In the genomic region with DNA sequence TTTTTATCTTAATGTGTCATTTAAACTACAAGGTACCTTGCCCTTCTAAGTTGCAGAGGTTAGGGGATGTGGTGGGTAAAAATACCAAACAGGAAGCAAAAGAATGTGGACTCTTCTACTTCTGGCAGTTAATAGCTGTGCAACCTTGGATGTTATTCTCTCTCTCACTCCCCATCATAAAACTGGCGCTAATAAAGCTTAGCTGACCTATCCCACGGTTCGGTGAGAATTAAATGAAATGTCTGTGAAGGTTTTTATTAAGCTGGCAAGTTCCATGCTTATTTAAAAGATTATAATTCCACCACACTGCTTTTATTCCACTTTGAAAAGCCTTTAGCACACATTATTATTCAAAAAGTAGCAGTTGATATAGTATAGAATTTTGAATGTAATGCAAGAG, we compare ENCODE assay signal across 33 cellular contexts.
DNase-seq lines count a peak whose midpoint lies in the region; ATAC-seq, FAIRE-seq and TF ChIP-seq lines count a peak whose summit lies in the region.
"Had no signal": no experiment of that assay in that cellular context is flagged by ENCODE, and none has a peak within 500 bp of the region (broad histone marks: within the 10 kb centered on the region; RNA-seq: fewer than 3 reads in every experiment).

No MANE protein-coding gene starts in this region.

- H3K4me1 ChIP-seq in ACC112 (ENCODE audit: control insufficient read depth, insufficient read depth, low read length, unreplicated experiment), result peaks cover 23% of the 10 kb centered on the region
- H3K4me1 ChIP-seq in HEK293 (ENCODE audit: control insufficient read depth, insufficient read depth, low read length), result peaks cover 7% of the 10 kb centered on the region; the same call in 1 of the 2 replicates
- H3K4me1 ChIP-seq: body of pancreas, left ventricle myocardium inferior had no signal

- no peak for TF ChIP-seq CTCF in HEK293 (tag by site-specific recombination; IDR thresholded peaks at IDR 0.05)

- H3K36me3 Mint-ChIP-seq in T-helper 17 cell (ENCODE audit: low read depth), result no peaks in the 10 kb centered on the region
- H3K36me3 Mint-ChIP-seq: immature natural killer cell had no signal

- peaks cover 40% of the 10 kb centered on the region for H3K27me3 Mint-ChIP-seq in T-helper 17 cell

- CTCF ChIA-PET in HEK293 (lab: Yijun Ruan, JAX), result no interaction called here

- ATAC-seq in T-helper 17 cell, result no peak
- ATAC-seq: activated naive CD8-positive, alpha-beta T cell treated with anti-CD3 and anti-CD28 coated beads, Interleukin-2, amount 50 U/mL, for 24 hours; body of pancreas; HCT116; K562; right cardiac atrium had no signal

- H3K4me1 Mint-ChIP-seq in T-helper 17 cell, result no peaks in the 10 kb centered on the region
- H3K4me1 Mint-ChIP-seq: activated naive CD8-positive, alpha-beta T cell treated with anti-CD3 and anti-CD28 coated beads, Interleukin-2, amount 50 U/mL, for 24 hours; immature natural killer cell; stimulated activated naive CD8-positive, alpha-beta T cell treated with anti-CD3 and anti-CD28 coated beads, Interleukin-15, amount 100 ng/mL, for 72 hours had no signal

- no peaks in the 10 kb centered on the region for H3K9me3 ChIP-seq in HEK293 (ENCODE audit: control insufficient read depth, insufficient read depth, low read depth, low read length)
- no peaks in the 10 kb centered on the region for H3K9me3 ChIP-seq in T-helper 17 cell (ENCODE audit: control insufficient read depth, low read length, poor library complexity, severe bottlenecking)
- H3K9me3 ChIP-seq: body of pancreas, thoracic aorta had no signal

- H3K27ac Mint-ChIP-seq in T-helper 17 cell, result no peak overlapping the region
- H3K27ac Mint-ChIP-seq: activated naive CD8-positive, alpha-beta T cell treated with anti-CD3 and anti-CD28 coated beads, Interleukin-2, amount 50 U/mL, for 24 hours; activated T-cell treated with anti-CD3 and anti-CD28 coated beads, Interleukin-2, amount 50 U/mL, for 72 hours; immature natural killer cell had no signal

- H3K4me3 ChIP-seq in ACC112 (ENCODE audit: low read depth, low read length), result no peak overlapping the region; the same call in 1 of the 2 replicates
- H3K4me3 ChIP-seq in HEK293 (ENCODE audit: low read depth, low read length), result no peak overlapping the region
- H3K4me3 ChIP-seq: body of pancreas, K562, left ventricle myocardium inferior, thoracic aorta had no signal

- peak; percentile 37 for DNase-seq in amniotic epithelial cell (ENCODE audit: low read depth)
- peak; percentile 46 for DNase-seq in iris pigment epithelial cell (ENCODE audit: low read depth)
- no peak for DNase-seq in frontal cortex (ENCODE audit: low spot score in 2 of 2)
- DNase-seq in glomerular visceral epithelial cell (ENCODE audit: extremely low spot score), result no peak
- DNase-seq in C1 segment of cervical spinal cord (lab: John Stamatoyannopoulos, UW), result no peak
- DNase-seq in T-helper 17 cell, result no peak
- DNase-seq: activated CD4-positive, alpha-beta T cell treated with anti-CD3 and anti-CD28 coated beads, Interleukin-2, amount 50 U/mL, for 48 hours; activated CD4-positive, CD25-positive, alpha-beta regulatory T cell treated with anti-CD3 and anti-CD28 coated beads, Interleukin-2, amount 50 U/mL, for 72 hours; activated naive CD4-positive, alpha-beta T cell; activated naive CD8-positive, alpha-beta T cell treated with anti-CD3 and anti-CD28 coated beads, Interleukin-2, amount 50 U/mL, for 24 hours; activated T-cell treated with anti-CD3 and anti-CD28 coated beads, Interleukin-2, amount 50 U/mL, for 72 hours; AML-193; body of pancreas; cerebellar nuclear complex; COR-L47; GDM1; immature natural killer cell; left ventricle myocardium inferior; MM.1S; NCI-H2029; NCI-H524 treated with DMSO at 0.1 percent for 48 hours; NK-92 treated with Interleukin-12 subunit alpha and Interleukin-12 subunit beta, amount 100 ng/mL, for 24 hours; right cardiac atrium; Right ventricle myocardium superior; stimulated activated CD4-positive, alpha-beta T cell treated with anti-CD3 and anti-CD28 coated beads, Interleukin-2, amount 100 ng/mL, for 48 hours; stimulated activated naive CD8-positive, alpha-beta T cell treated with anti-CD3 and anti-CD28 coated beads, Interleukin-15, amount 100 ng/mL, for 72 hours had no signal

- no peaks in the 10 kb centered on the region for H3K27me3 ChIP-seq in ACC112 (ENCODE audit: insufficient read depth, low read length)
- H3K27me3 ChIP-seq: body of pancreas had no signal

- no peak overlapping the region for H3K4me3 Mint-ChIP-seq in T-helper 17 cell
- H3K4me3 Mint-ChIP-seq: activated naive CD8-positive, alpha-beta T cell treated with anti-CD3 and anti-CD28 coated beads, Interleukin-2, amount 50 U/mL, for 24 hours; activated T-cell treated with anti-CD3 and anti-CD28 coated beads, Interleukin-2, amount 50 U/mL, for 72 hours; immature natural killer cell; stimulated activated naive CD8-positive, alpha-beta T cell treated with anti-CD3 and anti-CD28 coated beads, Interleukin-15, amount 100 ng/mL, for 72 hours had no signal

- H2AFZ ChIP-seq in ACC112 (ENCODE audit: low read length, unreplicated experiment), result no peak overlapping the region

- no peak for FAIRE-seq in frontal cortex (lab: Jason Lieb, UNC)
- FAIRE-seq: HTR-8/SVneo, K562, urothelium cell line had no signal

- POLR2A ChIA-PET in HEK293 (lab: Yijun Ruan, JAX), result no interaction called here

- H3K79me2 ChIP-seq in ACC112 (ENCODE audit: control insufficient read depth, insufficient read depth, low read length, unreplicated experiment), result no peaks in the 10 kb centered on the region

- peaks cover 4% of the 10 kb centered on the region; the same call in 1 of the 2 replicates for H3K36me3 ChIP-seq in ACC112 (ENCODE audit: insufficient read depth, low read length)
- no peaks in the 10 kb centered on the region for H3K36me3 ChIP-seq in HEK293 (ENCODE audit: control insufficient read depth in 2 of 2, insufficient read depth in 1 of 2, low read length in 2 of 2)
- H3K36me3 ChIP-seq: left ventricle myocardium inferior, thoracic aorta had no signal

- H3K27ac ChIP-seq in ACC112 (ENCODE audit: low read depth, low read length) (peak overlapping the region; percentile 86), HEK293 (ENCODE audit: extremely low read depth, low read depth, low read length) (no peak overlapping the region)
- H3K27ac ChIP-seq: body of pancreas, left ventricle myocardium inferior, thoracic aorta had no signal

TF ChIP-seq in HEK293, 187 proteins besides CTCF, POLR2A, EP300 and RAD21 (continues in another document):
- TF ChIP-seq, protein P1, sequence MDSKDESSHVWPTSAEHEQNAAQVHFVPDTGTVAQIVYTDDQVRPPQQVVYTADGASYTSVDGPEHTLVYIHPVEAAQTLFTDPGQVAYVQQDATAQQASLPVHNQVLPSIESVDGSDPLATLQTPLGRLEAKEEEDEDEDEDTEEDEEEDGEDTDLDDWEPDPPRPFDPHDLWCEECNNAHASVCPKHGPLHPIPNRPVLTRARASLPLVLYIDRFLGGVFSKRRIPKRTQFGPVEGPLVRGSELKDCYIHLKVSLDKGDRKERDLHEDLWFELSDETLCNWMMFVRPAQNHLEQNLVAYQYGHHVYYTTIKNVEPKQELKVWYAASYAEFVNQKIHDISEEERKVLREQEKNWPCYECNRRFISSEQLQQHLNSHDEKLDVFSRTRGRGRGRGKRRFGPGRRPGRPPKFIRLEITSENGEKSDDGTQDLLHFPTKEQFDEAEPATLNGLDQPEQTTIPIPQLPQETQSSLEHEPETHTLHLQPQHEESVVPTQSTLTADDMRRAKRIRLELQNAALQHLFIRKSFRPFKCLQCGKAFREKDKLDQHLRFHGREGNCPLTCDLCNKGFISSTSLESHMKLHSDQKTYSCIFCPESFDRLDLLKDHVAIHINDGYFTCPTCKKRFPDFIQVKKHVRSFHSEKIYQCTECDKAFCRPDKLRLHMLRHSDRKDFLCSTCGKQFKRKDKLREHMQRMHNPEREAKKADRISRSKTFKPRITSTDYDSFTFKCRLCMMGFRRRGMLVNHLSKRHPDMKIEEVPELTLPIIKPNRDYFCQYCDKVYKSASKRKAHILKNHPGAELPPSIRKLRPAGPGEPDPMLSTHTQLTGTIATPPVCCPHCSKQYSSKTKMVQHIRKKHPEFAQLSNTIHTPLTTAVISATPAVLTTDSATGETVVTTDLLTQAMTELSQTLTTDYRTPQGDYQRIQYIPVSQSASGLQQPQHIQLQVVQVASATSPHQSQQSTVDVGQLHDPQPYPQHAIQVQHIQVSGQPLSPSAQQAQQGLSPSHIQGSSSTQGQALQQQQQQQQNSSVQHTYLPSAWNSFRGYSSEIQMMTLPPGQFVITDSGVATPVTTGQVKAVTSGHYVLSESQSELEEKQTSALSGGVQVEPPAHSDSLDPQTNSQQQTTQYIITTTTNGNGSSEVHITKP (tag by site-specific recombination; IDR thresholded peaks at IDR 0.05), result 0 out of 2 replicates have a peak, but pooled peaks have one; percentile 19
- TF ChIP-seq ZNF624 (tag by site-specific recombination; IDR thresholded peaks at IDR 0.05), result no peak
- TF ChIP-seq, protein P2, sequence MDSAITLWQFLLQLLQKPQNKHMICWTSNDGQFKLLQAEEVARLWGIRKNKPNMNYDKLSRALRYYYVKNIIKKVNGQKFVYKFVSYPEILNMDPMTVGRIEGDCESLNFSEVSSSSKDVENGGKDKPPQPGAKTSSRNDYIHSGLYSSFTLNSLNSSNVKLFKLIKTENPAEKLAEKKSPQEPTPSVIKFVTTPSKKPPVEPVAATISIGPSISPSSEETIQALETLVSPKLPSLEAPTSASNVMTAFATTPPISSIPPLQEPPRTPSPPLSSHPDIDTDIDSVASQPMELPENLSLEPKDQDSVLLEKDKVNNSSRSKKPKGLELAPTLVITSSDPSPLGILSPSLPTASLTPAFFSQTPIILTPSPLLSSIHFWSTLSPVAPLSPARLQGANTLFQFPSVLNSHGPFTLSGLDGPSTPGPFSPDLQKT (IDR thresholded peaks at IDR 0.05; ENCODE audit: borderline replicate concordance, low read depth, low read length), result no peak

Comparison
In these comparisons a context has a peak if more than half of its experiments do, and no peak if none do; other contexts are left out.
1. DNase-seq: peak in amniotic epithelial cell (single experiment) and iris pigment epithelial cell (single experiment); none in frontal cortex (0 of 2), glomerular visceral epithelial cell (single experiment), C1 segment of cervical spinal cord (0 of 14) and T-helper 17 cell (0 of 3).